In the genomic region with DNA sequence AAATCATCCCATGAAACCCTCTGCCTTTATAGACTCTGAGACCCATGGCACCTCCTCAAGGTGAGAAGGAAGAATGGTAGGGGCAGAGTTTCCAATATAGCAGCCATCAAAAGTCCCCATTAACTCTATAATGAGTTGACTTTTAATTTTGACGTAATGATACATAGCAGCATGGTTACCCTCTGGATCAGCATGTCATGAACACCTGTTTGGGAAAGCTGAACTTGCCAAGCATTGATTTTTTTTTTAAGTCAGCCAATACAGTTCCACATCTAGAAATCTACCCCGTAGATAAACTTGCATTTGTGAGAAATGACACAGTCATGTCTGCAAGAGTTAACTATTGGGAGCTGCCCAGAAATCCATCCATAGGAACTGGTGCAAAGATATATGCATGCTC, we compare ENCODE assay signal across 35 cellular contexts.
"Had no signal": no experiment of that assay in that cellular context is flagged by ENCODE, and none has a peak within 500 bp of the region (broad histone marks: within the 10 kb centered on the region; RNA-seq: fewer than 3 reads in every experiment).

No MANE protein-coding gene starts in this region.

- H3K4me3 ChIP-seq: MG63 had no signal

- H3K9me3 ChIP-seq: MG63 had no signal

- H3K36me3 ChIP-seq: MG63 had no signal

- DNase-seq: Kasumi-1, MG63, MM.1S, MV-4-11, NCI-H1048, NCI-H1092, NCI-H1092 treated with DMSO at 0.1 percent for 48 hours, NCI-H1105, NCI-H1105 treated with DMSO at 0.1 percent for 48 hours, NCI-H1417, NCI-H1417 treated with DMSO at 0.1 percent for 48 hours, NCI-H1436, NCI-H1436 treated with DMSO at 0.1 percent for 48 hours, NCI-H146, NCI-H1694, NCI-H1694 treated with DMSO at 0.1 percent for 48 hours, NCI-H187, NCI-H187 treated with DMSO at 0.1 percent for 48 hours, NCI-H1930, NCI-H2029, NCI-H2029 treated with DMSO at 0.1 percent for 48 hours, NCI-H2081, NCI-H2081 treated with DMSO at 0.1 percent for 48 hours, NCI-H2107, NCI-H2171, NCI-H2171 treated with DMSO at 0.1 percent for 48 hours, NCI-H2227 treated with DMSO at 0.1 percent for 48 hours, NCI-H226, NCI-H345, NCI-H446, NCI-H446 treated with DMSO at 0.1 percent for 48 hours, NCI-H510A, NCI-H510A treated with DMSO at 0.1 percent for 48 hours, NCI-H524, NCI-H524 treated with DMSO at 0.1 percent for 48 hours had no signal

- H3K27me3 ChIP-seq: MG63 had no signal
